7 cellular contexts compared by ENCODE assay signal in the genomic region with DNA sequence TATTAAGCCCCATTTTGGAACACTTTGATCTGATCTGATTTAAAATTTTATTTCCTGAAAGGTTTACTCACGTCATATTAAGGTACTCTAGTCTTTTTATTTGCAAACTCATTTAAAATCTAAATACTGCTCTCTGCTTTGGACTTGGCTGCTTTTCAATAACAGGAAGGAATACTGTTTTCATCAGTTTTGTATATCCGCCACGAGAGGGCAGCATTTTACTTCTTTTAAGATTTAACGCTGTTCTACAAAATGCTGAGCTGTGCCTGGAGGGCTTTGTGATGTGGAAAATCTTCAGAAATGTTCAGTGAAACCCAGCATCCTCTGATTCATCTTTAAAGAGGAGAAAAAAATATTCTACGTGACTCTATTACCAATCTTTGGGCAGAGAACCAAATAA. TPM values are rescaled to one million over a fixed set of nuclear protein-coding genes. Genes with fewer than 3 reads are reported as not detected.
DNase-seq lines count a peak whose midpoint lies in the region; ATAC-seq, FAIRE-seq and TF ChIP-seq lines count a peak whose summit lies in the region.

No MANE protein-coding gene starts in this region.

- H3K27me3 ChIP-seq in smooth muscle cell (ENCODE audit: low read depth), result no peaks in the 10 kb centered on the region

- H3K9ac ChIP-seq in smooth muscle cell (ENCODE audit: low read depth), result no peak overlapping the region

- TF ChIP-seq CTCF in smooth muscle cell (IDR thresholded peaks at IDR 0.05; ENCODE audit: borderline replicate concordance, insufficient read depth, poor library complexity, severe bottlenecking), result peak; percentile 61

- no peaks in the 10 kb centered on the region for H3K9me3 ChIP-seq in smooth muscle cell (replicated peaks; ENCODE audit: low read depth)

- no peaks in the 10 kb centered on the region for H4K20me1 ChIP-seq in smooth muscle cell (ENCODE audit: low read depth)

- H3K27ac ChIP-seq in smooth muscle cell (ENCODE audit: low read depth), result peak overlapping the region; percentile 80

- H3K79me2 ChIP-seq in smooth muscle cell (ENCODE audit: low read depth), result no peaks in the 10 kb centered on the region

- no peak overlapping the region for H3K27ac Mint-ChIP-seq in activated naive CD8-positive, alpha-beta T cell treated with anti-CD3 and anti-CD28 coated beads, Interleukin-2, amount 10 ng/mL, durations not matched to agents 7 days and 5 days

- peak; percentile 67 for FAIRE-seq in G401.6 (lab: Jason Lieb, UNC)

- no peaks in the 10 kb centered on the region for H3F3A ChIP-seq in smooth muscle cell (ENCODE audit: low read depth)

- H3K27me3 Mint-ChIP-seq in activated naive CD8-positive, alpha-beta T cell treated with anti-CD3 and anti-CD28 coated beads, Interleukin-2, amount 10 ng/mL, durations not matched to agents 7 days and 5 days, result no peaks in the 10 kb centered on the region

- H3K36me3 Mint-ChIP-seq in activated naive CD8-positive, alpha-beta T cell treated with anti-CD3 and anti-CD28 coated beads, Interleukin-2, amount 10 ng/mL, durations not matched to agents 7 days and 5 days, result peaks cover 4% of the 10 kb centered on the region

- H3K4me1 ChIP-seq in smooth muscle cell (ENCODE audit: low read depth), result peaks cover 4% of the 10 kb centered on the region

- peak; percentile 44 for ATAC-seq in GM21423 (IDR thresholded peaks at IDR 0.05; ENCODE audit: unreplicated experiment)
- peak; percentile 38 for ATAC-seq in activated naive CD8-positive, alpha-beta T cell treated with anti-CD3 and anti-CD28 coated beads, Interleukin-2, amount 10 ng/mL, durations not matched to agents 7 days and 5 days (ENCODE audit: low read depth)
- ATAC-seq in left ventricle myocardium superior, result peak; percentile 66

- H3K9me3 Mint-ChIP-seq in activated naive CD8-positive, alpha-beta T cell treated with anti-CD3 and anti-CD28 coated beads, Interleukin-2, amount 10 ng/mL, durations not matched to agents 7 days and 5 days, result no peaks in the 10 kb centered on the region

- WGBS in smooth muscle cell (ENCODE audit: low lambda C conversion rate), result 0% methylated on average over 5 of the region's 5 CpGs

- H3K4me1 Mint-ChIP-seq in activated naive CD8-positive, alpha-beta T cell treated with anti-CD3 and anti-CD28 coated beads, Interleukin-2, amount 10 ng/mL, durations not matched to agents 7 days and 5 days, result peaks cover 32% of the 10 kb centered on the region

- H3K4me3 Mint-ChIP-seq in activated naive CD8-positive, alpha-beta T cell treated with anti-CD3 and anti-CD28 coated beads, Interleukin-2, amount 10 ng/mL, durations not matched to agents 7 days and 5 days, result no peak overlapping the region

- H3K36me3 ChIP-seq in smooth muscle cell (ENCODE audit: low read depth), result no peaks in the 10 kb centered on the region

- DNase-seq in HT-29 (ENCODE audit: low spot score) (peak; percentile 82), NOMO-1 treated with DMSO at 0.1 percent for 48 hours (lab: John Stamatoyannopoulos, UW; ENCODE audit: unreplicated experiment) (peak; percentile 68), left ventricle myocardium superior (no peak), smooth muscle cell (lab: John Stamatoyannopoulos, UW; ENCODE audit: unreplicated experiment) (no peak)
- DNase-seq in activated naive CD8-positive, alpha-beta T cell treated with anti-CD3 and anti-CD28 coated beads, Interleukin-2, amount 10 ng/mL, durations not matched to agents 7 days and 5 days, result no peak

- POLR2A ChIA-PET in activated naive CD8-positive, alpha-beta T cell treated with anti-CD3 and anti-CD28 coated beads, Interleukin-2, amount 10 ng/mL, durations not matched to agents 7 days and 5 days (lab: Charles Lee), result no interaction called here

- H2AFZ ChIP-seq in smooth muscle cell (ENCODE audit: low read depth), result no peak overlapping the region

- no peak overlapping the region for H3K4me2 ChIP-seq in smooth muscle cell

- intact Hi-C loops in left ventricle myocardium superior (cut with micrococcal nuclease), result loop anchor here (10.0 kb wide), 1 partner anchor 302 kb away; no protein-coding TSS in a partner anchor

- no peak overlapping the region for H3K4me3 ChIP-seq in smooth muscle cell

RNA-seq across cellular contexts. Expression of a gene that starts 37.5 kb away (rescaled TPM):
- total RNA-seq in HT-29 (2014; rRNA removed; shearing (Covaris generic)), result 5.3 and 6.8 TPM in 2 replicates
- total RNA-seq in activated naive CD8-positive, alpha-beta T cell treated with anti-CD3 and anti-CD28 coated beads, Interleukin-2, amount 10 ng/mL, durations not matched to agents 7 days and 5 days, result not detected
- total RNA-seq in left ventricle myocardium superior, result 1.0 TPM
- not detected in 2 replicates for total RNA-seq in smooth muscle cell
- polyA plus RNA-seq in smooth muscle cell, result not detected in 2 replicates

Comparison
In these comparisons a context has a peak if more than half of its experiments do, and no peak if none do; other contexts are left out.
1. DNase-seq: peak in HT-29 (single experiment) and NOMO-1 treated with DMSO at 0.1 percent for 48 hours (single experiment); none in activated naive CD8-positive, alpha-beta T cell treated with anti-CD3 and anti-CD28 coated beads, Interleukin-2, amount 10 ng/mL, durations not matched to agents 7 days and 5 days (single experiment), left ventricle myocardium superior (single experiment) and smooth muscle cell (single experiment).
2. Peak in every context shown above with its lines, with median percentiles within 50 percentile points of each other: ATAC-seq.